Comparison of ENCODE assay signal across 21 cellular contexts in genomic region chr4:159145318-159146006, GRCh38. TPM values are rescaled to one million over a fixed set of nuclear protein-coding genes. Genes with fewer than 3 reads are reported as not detected.
A peak's percentile ranks its signal among the peaks of the same experiment; 100 is the strongest.
DNase-seq lines count a peak whose midpoint lies in the region; FAIRE-seq and TF ChIP-seq lines count a peak whose summit lies in the region.
"Had no signal": no experiment of that assay in that cellular context is flagged by ENCODE, and none has a peak within 500 bp of the region (broad histone marks: within the 10 kb centered on the region; RNA-seq: fewer than 3 reads in every experiment).

No MANE protein-coding gene starts in this region.

- no peak overlapping the region for H2BK5ac ChIP-seq in mesendoderm (ENCODE audit: low read length)

- no peaks in the 10 kb centered on the region for H3K36me3 Mint-ChIP-seq in chondrocyte (ENCODE audit: low read depth)
- H3K36me3 Mint-ChIP-seq: CD8-positive, alpha-beta memory T cell had no signal

- no peak overlapping the region for H2BK15ac ChIP-seq in mesendoderm (replicated peaks; ENCODE audit: low read depth)

- no peak for TF ChIP-seq EP300 in stomach (IDR thresholded peaks at IDR 0.05)

- POLR2A ChIA-PET in HEK293 (lab: Yijun Ruan, JAX), result no interaction called here

- no peaks in the 10 kb centered on the region for H3K9me3 Mint-ChIP-seq in chondrocyte (ENCODE audit: low read depth)
- H3K9me3 Mint-ChIP-seq: CD8-positive, alpha-beta memory T cell; HFFc6 had no signal

- CTCF ChIA-PET in HEK293 (lab: Yijun Ruan, JAX), result interaction anchor here (0.7 to 1.2 kb wide), 3 partner anchors 129 to 875 kb away, joined by 3 read pairs; no protein-coding TSS in a partner anchor

- no peak overlapping the region for H3K18ac ChIP-seq in mesendoderm (ENCODE audit: low read length)

- H3K4me2 ChIP-seq in mesendoderm (ENCODE audit: low read length), result no peak overlapping the region
- H3K4me2 ChIP-seq: BLaER1 treated with 17β-estradiol and CSF1 and Interleukin-3, amounts not matched to agents 10 nM and 100 nM; KMS-11 had no signal

- H3K4me1 Mint-ChIP-seq in chondrocyte (ENCODE audit: low read depth), result peaks cover 40% of the 10 kb centered on the region

- no peak overlapping the region for H3K23ac ChIP-seq in mesendoderm (ENCODE audit: low read length)

- no peak overlapping the region for H4K5ac ChIP-seq in mesendoderm (ENCODE audit: low read length)

- no peak overlapping the region for H3K56ac ChIP-seq in mesendoderm (ENCODE audit: low read length)

- H3K36me3 ChIP-seq in HEK293 (ENCODE audit: control insufficient read depth in 2 of 2, insufficient read depth in 1 of 2, low read length in 2 of 2) (no peaks in the 10 kb centered on the region), mesendoderm (ENCODE audit: control insufficient read depth, insufficient read depth, low read length) (no peaks in the 10 kb centered on the region), stomach (no peaks in the 10 kb centered on the region)
- H3K36me3 ChIP-seq: BLaER1 treated with 17β-estradiol and CSF1 and Interleukin-3, amounts not matched to agents 10 nM and 100 nM had no signal

- peaks cover 6% of the 10 kb centered on the region for H3K79me1 ChIP-seq in mesendoderm (ENCODE audit: low read length)

- no peak overlapping the region for H3K4me3 Mint-ChIP-seq in chondrocyte (ENCODE audit: unreplicated experiment)
- H3K4me3 Mint-ChIP-seq: CD8-positive, alpha-beta memory T cell; HFFc6 had no signal

- no peaks in the 10 kb centered on the region for H3K27me3 Mint-ChIP-seq in chondrocyte (ENCODE audit: low read depth)
- H3K27me3 Mint-ChIP-seq: CD8-positive, alpha-beta memory T cell had no signal

- intact Hi-C loops in stomach (cut with DNase I; ENCODE audit: low total_unique reads), result no loop called here

- no CpG with 5 or more reads among the region's 5 CpGs for WGBS in mesendoderm (ENCODE audit: extremely low coverage, insufficient coverage, low lambda C conversion rate)
- 89 to 97% (median 92%) methylated on average over 5 of the region's 5 CpGs for WGBS in stomach, 5 donors

- H3K9me3 ChIP-seq in HEK293 (ENCODE audit: control insufficient read depth, insufficient read depth, low read depth, low read length), result no peaks in the 10 kb centered on the region
- H3K9me3 ChIP-seq in stomach, result no peaks in the 10 kb centered on the region
- H3K9me3 ChIP-seq: BLaER1 treated with 17β-estradiol and CSF1 and Interleukin-3, amounts not matched to agents 10 nM and 100 nM; SK-N-SH had no signal

- TF ChIP-seq CTCF in HEK293 (tag by site-specific recombination; IDR thresholded peaks at IDR 0.05), result no peak
- TF ChIP-seq CTCF in chondrocyte (IDR thresholded peaks at IDR 0.05), result no peak
- TF ChIP-seq CTCF in stomach (IDR thresholded peaks at IDR 0.05), result no peak

- no peak overlapping the region for H2BK120ac ChIP-seq in mesendoderm (ENCODE audit: low read depth, low read length)

- no peak for TF ChIP-seq POLR2A in GM12892 (IDR thresholded peaks at IDR 0.05; ENCODE audit: low read depth, low read length)
- no peak for TF ChIP-seq POLR2A in stomach (IDR thresholded peaks at IDR 0.05)

- H3K4me3 ChIP-seq in HEK293 (ENCODE audit: low read depth, low read length) (no peak overlapping the region), mesendoderm (ENCODE audit: low read length) (no peak overlapping the region), stomach (no peak overlapping the region)
- H3K4me3 ChIP-seq: BLaER1 treated with 17β-estradiol and CSF1 and Interleukin-3, amounts not matched to agents 10 nM and 100 nM had no signal

- H3K9ac ChIP-seq in mesendoderm (ENCODE audit: low read length), result no peak overlapping the region
- H3K9ac ChIP-seq: BLaER1 treated with 17β-estradiol and CSF1 and Interleukin-3, amounts not matched to agents 10 nM and 100 nM; KMS-11; SK-N-SH had no signal

- DNase-seq in GM12892 (ENCODE audit: insufficient read length) (no peak), chondrocyte (ENCODE audit: low spot score) (no peak), mesendoderm (peak; percentile 19), stomach (no peak), D341Med (ENCODE audit: low spot score) (no peak), C1 segment of cervical spinal cord (lab: John Stamatoyannopoulos, UW) (no peak)
- DNase-seq: CD8-positive, alpha-beta memory T cell; DMS79; HFFc6; MV-4-11; NCI-H187; NCI-H2107; NCI-H774; SHP77 treated with DMSO at 0.1 percent for 48 hours; SK-N-SH had no signal

- H3K4ac ChIP-seq in mesendoderm (ENCODE audit: low read depth, low read length), result no peak overlapping the region

- H4K8ac ChIP-seq in mesendoderm (ENCODE audit: low read depth, low read length), result no peak overlapping the region

- H3K27me3 ChIP-seq in mesendoderm (ENCODE audit: insufficient read depth, low read length, poor library complexity) (no peaks in the 10 kb centered on the region), stomach (no peaks in the 10 kb centered on the region)
- H3K27me3 ChIP-seq: BLaER1 treated with 17β-estradiol and CSF1 and Interleukin-3, amounts not matched to agents 10 nM and 100 nM had no signal

- H2AK5ac ChIP-seq in mesendoderm (ENCODE audit: low read length), result no peak overlapping the region

- peak overlapping the region; percentile 29 for H3K27ac Mint-ChIP-seq in chondrocyte (ENCODE audit: unreplicated experiment)
- H3K27ac Mint-ChIP-seq: CD8-positive, alpha-beta memory T cell; HFFc6 had no signal

- FAIRE-seq in GM12892 (lab: Jason Lieb, UNC), result peak; percentile 9
- FAIRE-seq: D721Med, H54, HepG2 had no signal

- H3K27ac ChIP-seq in HEK293 (ENCODE audit: extremely low read depth, low read depth, low read length) (no peak overlapping the region), mesendoderm (ENCODE audit: low read depth, low read length) (no peak overlapping the region), stomach (no peak overlapping the region)
- H3K27ac ChIP-seq: BLaER1 treated with 17β-estradiol and CSF1 and Interleukin-3, amounts not matched to agents 10 nM and 100 nM; KMS-11 had no signal

- H3K4me1 ChIP-seq in HEK293 (ENCODE audit: control insufficient read depth, insufficient read depth, low read length), result peaks cover 14% of the 10 kb centered on the region
- H3K4me1 ChIP-seq in mesendoderm (ENCODE audit: control insufficient read depth, low read depth, low read length), result peaks cover under 1% of the 10 kb centered on the region
- H3K4me1 ChIP-seq in stomach, result peaks cover 3 to 92% (median 45%) of the 10 kb centered on the region in 4 donors

- H3K79me2 ChIP-seq in mesendoderm (ENCODE audit: control insufficient read depth, insufficient read depth, low read length), result peaks cover 31% of the 10 kb centered on the region

TF ChIP-seq in HEK293, 187 proteins besides CTCF, POLR2A, EP300 and RAD21:
- TF ChIP-seq ZNF555 (tag by site-specific recombination; conservative IDR thresholded peaks at IDR 0.05) (no peak), ZNF292 (tag by site-specific recombination; IDR thresholded peaks at IDR 0.05; ENCODE audit: borderline replicate concordance, low read depth) (no peak), OSR2 (tag by site-specific recombination; IDR thresholded peaks at IDR 0.05) (peak; percentile 36; the same call in 1 of the 2 replicates), ZNF19 (tag by site-specific recombination; IDR thresholded peaks at IDR 0.05; ENCODE audit: low read depth) (no peak), ZNF677 (tag by site-specific recombination; IDR thresholded peaks at IDR 0.05) (no peak)
- TF ChIP-seq, protein P1, sequence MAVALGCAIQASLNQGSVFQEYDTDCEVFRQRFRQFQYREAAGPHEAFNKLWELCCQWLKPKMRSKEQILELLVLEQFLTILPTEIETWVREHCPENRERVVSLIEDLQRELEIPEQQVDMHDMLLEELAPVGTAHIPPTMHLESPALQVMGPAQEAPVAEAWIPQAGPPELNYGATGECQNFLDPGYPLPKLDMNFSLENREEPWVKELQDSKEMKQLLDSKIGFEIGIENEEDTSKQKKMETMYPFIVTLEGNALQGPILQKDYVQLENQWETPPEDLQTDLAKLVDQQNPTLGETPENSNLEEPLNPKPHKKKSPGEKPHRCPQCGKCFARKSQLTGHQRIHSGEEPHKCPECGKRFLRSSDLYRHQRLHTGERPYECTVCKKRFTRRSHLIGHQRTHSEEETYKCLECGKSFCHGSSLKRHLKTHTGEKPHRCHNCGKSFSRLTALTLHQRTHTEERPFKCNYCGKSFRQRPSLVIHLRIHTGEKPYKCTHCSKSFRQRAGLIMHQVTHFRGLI (tag by site-specific recombination; IDR thresholded peaks at IDR 0.05), result no peak

RNA-seq across cellular contexts. Expression of gene RAPGEF2, which starts 42.6 kb away (rescaled TPM):
- polyA plus RNA-seq in GM12892 (2012; ENCODE audit: missing spikeins), result 5.9 TPM
- 31.0 to 40.1 TPM (median 37.3 TPM) in 3 replicates for total RNA-seq in chondrocyte
- 45.1 TPM for polyA plus RNA-seq in mesendoderm (2013, experiment 1 of 2)
- polyA plus RNA-seq in mesendoderm (2013, experiment 2 of 2), result 44.1 TPM
- total RNA-seq in stomach, result 10 to 100 TPM; 31.3 to 78.1 (median 67.0) TPM
- polyA plus RNA-seq in stomach, result 10 to 100 TPM in 1 of 3 donors, 1 to 10 TPM in 2; 3.3 to 10.1 (median 7.3) TPM
